ENCODE assay signal across 1 cellular context in the genomic region with DNA sequence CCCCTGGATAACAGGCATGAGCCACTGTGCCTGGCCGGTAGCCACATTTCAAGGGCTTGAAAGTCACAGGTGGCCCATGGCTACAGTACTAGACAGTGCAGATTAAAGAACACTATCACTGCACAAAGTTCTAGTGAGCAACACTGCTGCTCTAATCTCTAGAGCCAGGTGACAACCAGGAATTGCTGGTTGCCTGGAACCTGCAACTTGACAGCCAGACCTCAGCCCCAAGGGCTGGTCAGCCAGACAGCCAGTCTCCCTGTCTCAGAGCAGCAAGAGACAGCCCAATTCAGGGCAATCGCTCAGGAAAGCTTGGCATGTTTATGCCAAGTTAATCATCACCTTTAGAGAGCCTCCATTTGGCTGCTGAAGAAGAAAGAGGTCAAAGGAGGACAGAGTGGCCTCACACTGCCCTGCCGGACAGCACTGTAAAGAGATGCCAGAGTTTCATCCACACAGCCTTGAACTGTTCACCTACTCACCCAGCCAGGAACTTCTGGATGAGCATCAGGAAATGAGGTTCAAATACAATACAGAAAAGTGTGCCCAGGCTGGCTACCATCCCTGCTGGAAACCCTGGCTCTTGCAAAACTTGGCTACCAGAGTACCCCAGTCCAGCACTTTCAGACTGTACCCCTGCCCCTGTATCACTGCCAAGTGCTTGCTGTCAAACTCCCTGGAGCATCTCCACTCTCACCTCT.
TF ChIP-seq lines count a peak whose summit lies in the region.

No MANE protein-coding gene starts in this region.

TF ChIP-seq in HepG2, 621 proteins besides CTCF, POLR2A, EP300 and RAD21 (continued from another document and continues in another):
- TF ChIP-seq, protein P1, sequence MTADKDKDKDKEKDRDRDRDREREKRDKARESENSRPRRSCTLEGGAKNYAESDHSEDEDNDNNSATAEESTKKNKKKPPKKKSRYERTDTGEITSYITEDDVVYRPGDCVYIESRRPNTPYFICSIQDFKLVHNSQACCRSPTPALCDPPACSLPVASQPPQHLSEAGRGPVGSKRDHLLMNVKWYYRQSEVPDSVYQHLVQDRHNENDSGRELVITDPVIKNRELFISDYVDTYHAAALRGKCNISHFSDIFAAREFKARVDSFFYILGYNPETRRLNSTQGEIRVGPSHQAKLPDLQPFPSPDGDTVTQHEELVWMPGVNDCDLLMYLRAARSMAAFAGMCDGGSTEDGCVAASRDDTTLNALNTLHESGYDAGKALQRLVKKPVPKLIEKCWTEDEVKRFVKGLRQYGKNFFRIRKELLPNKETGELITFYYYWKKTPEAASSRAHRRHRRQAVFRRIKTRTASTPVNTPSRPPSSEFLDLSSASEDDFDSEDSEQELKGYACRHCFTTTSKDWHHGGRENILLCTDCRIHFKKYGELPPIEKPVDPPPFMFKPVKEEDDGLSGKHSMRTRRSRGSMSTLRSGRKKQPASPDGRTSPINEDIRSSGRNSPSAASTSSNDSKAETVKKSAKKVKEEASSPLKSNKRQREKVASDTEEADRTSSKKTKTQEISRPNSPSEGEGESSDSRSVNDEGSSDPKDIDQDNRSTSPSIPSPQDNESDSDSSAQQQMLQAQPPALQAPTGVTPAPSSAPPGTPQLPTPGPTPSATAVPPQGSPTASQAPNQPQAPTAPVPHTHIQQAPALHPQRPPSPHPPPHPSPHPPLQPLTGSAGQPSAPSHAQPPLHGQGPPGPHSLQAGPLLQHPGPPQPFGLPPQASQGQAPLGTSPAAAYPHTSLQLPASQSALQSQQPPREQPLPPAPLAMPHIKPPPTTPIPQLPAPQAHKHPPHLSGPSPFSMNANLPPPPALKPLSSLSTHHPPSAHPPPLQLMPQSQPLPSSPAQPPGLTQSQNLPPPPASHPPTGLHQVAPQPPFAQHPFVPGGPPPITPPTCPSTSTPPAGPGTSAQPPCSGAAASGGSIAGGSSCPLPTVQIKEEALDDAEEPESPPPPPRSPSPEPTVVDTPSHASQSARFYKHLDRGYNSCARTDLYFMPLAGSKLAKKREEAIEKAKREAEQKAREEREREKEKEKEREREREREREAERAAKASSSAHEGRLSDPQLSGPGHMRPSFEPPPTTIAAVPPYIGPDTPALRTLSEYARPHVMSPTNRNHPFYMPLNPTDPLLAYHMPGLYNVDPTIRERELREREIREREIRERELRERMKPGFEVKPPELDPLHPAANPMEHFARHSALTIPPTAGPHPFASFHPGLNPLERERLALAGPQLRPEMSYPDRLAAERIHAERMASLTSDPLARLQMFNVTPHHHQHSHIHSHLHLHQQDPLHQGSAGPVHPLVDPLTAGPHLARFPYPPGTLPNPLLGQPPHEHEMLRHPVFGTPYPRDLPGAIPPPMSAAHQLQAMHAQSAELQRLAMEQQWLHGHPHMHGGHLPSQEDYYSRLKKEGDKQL (CRISPR knock-in tag; IDR thresholded peaks at IDR 0.05; ENCODE audit: low read depth): no peak
- no peak for TF ChIP-seq ZMAT3 (CRISPR knock-in tag; conservative IDR thresholded peaks at IDR 0.05)
- peak; percentile 51; the same call in 1 of the 2 replicates for TF ChIP-seq TP53 (CRISPR knock-in tag; conservative IDR thresholded peaks at IDR 0.05)
- TF ChIP-seq, protein P2, sequence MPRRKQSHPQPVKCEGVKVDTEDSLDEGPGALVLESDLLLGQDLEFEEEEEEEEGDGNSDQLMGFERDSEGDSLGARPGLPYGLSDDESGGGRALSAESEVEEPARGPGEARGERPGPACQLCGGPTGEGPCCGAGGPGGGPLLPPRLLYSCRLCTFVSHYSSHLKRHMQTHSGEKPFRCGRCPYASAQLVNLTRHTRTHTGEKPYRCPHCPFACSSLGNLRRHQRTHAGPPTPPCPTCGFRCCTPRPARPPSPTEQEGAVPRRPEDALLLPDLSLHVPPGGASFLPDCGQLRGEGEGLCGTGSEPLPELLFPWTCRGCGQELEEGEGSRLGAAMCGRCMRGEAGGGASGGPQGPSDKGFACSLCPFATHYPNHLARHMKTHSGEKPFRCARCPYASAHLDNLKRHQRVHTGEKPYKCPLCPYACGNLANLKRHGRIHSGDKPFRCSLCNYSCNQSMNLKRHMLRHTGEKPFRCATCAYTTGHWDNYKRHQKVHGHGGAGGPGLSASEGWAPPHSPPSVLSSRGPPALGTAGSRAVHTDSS (CRISPR knock-in tag; conservative IDR thresholded peaks at IDR 0.05): no peak
- peak; percentile 73 for TF ChIP-seq AKAP8 (CRISPR knock-in tag; IDR thresholded peaks at IDR 0.05)
- peak; percentile 25; the same call in 1 of the 2 replicates for TF ChIP-seq PATZ1 (CRISPR knock-in tag; IDR thresholded peaks at IDR 0.05)
- TF ChIP-seq AHR (CRISPR knock-in tag; IDR thresholded peaks at IDR 0.05): 0 out of 2 replicates have a peak, but pooled peaks have one; percentile 34
- TF ChIP-seq TBX2 (CRISPR knock-in tag; IDR thresholded peaks at IDR 0.05; ENCODE audit: borderline replicate concordance): 0 out of 2 replicates have a peak, but pooled peaks have one; percentile 67
- 0 out of 2 replicates have a peak, but pooled peaks have one; percentile 33 for TF ChIP-seq SALL2 (CRISPR knock-in tag; IDR thresholded peaks at IDR 0.05)
- TF ChIP-seq BRCA1 (CRISPR knock-in tag; IDR thresholded peaks at IDR 0.05): no peak
- peak; percentile 61 for TF ChIP-seq KDM2A (CRISPR knock-in tag; IDR thresholded peaks at IDR 0.05; ENCODE audit: borderline replicate concordance, low read depth)
- TF ChIP-seq, protein P3, sequence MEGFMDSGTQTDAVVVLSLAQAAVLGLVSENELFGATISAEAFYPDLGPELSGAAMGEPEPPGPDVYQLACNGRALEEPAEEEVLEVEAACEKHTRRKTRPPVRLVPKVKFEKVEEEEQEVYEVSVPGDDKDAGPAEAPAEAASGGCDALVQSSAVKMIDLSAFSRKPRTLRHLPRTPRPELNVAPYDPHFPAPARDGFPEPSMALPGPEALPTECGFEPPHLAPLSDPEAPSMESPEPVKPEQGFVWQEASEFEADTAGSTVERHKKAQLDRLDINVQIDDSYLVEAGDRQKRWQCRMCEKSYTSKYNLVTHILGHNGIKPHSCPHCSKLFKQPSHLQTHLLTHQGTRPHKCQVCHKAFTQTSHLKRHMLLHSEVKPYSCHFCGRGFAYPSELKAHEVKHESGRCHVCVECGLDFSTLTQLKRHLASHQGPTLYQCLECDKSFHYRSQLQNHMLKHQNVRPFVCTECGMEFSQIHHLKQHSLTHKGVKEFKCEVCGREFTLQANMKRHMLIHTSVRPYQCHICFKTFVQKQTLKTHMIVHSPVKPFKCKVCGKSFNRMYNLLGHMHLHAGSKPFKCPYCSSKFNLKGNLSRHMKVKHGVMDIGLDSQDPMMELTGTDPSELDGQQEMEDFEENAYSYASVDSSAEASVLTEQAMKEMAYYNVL (CRISPR knock-in tag; IDR thresholded peaks at IDR 0.05; ENCODE audit: borderline replicate concordance): peak; percentile 85
- TF ChIP-seq ZBTB7B (CRISPR knock-in tag; IDR thresholded peaks at IDR 0.05): peak; percentile 85
- peak; percentile 54 for TF ChIP-seq CBX1 (IDR thresholded peaks at IDR 0.05; ENCODE audit: low read depth)
- peak; percentile 86 for TF ChIP-seq ZNF264 (CRISPR knock-in tag; IDR thresholded peaks at IDR 0.05)
- peak; percentile 60 for TF ChIP-seq ZEB1 (IDR thresholded peaks at IDR 0.05; ENCODE audit: insufficient replicate concordance, low read depth)
- TF ChIP-seq BCLAF1 (IDR thresholded peaks at IDR 0.05): no peak
- 0 out of 2 replicates have a peak, but pooled peaks have one; percentile 25 for TF ChIP-seq ZNF768 (CRISPR knock-in tag; IDR thresholded peaks at IDR 0.05)
- no peak for TF ChIP-seq KMT2B (CRISPR knock-in tag; IDR thresholded peaks at IDR 0.05)
- no peak for TF ChIP-seq ZFAT (CRISPR knock-in tag; conservative IDR thresholded peaks at IDR 0.05)
- TF ChIP-seq ZNF703 (CRISPR knock-in tag; IDR thresholded peaks at IDR 0.05; ENCODE audit: borderline replicate concordance): no peak
- TF ChIP-seq SP5 (CRISPR knock-in tag; IDR thresholded peaks at IDR 0.05; ENCODE audit: borderline replicate concordance, low read depth): peak; percentile 41; the same call in 1 of the 2 replicates
- no peak for TF ChIP-seq FOXA1 (IDR thresholded peaks at IDR 0.05)
- TF ChIP-seq FOXA1 (CRISPR knock-in tag; IDR thresholded peaks at IDR 0.05): 0 out of 2 replicates have a peak, but pooled peaks have one; percentile 13
- no peak for TF ChIP-seq THYN1 (CRISPR knock-in tag; IDR thresholded peaks at IDR 0.05; ENCODE audit: borderline replicate concordance, low read depth)
- no peak for TF ChIP-seq ZFP90 (CRISPR knock-in tag; IDR thresholded peaks at IDR 0.05; ENCODE audit: borderline replicate concordance)
- no peak for TF ChIP-seq RFXANK (CRISPR knock-in tag; IDR thresholded peaks at IDR 0.05)
- peak; percentile 90 for TF ChIP-seq HDAC1 (CRISPR knock-in tag; IDR thresholded peaks at IDR 0.05)
- peak; percentile 72 for TF ChIP-seq ZNF121 (CRISPR knock-in tag; IDR thresholded peaks at IDR 0.05)
- TF ChIP-seq ZNF317 (CRISPR knock-in tag; IDR thresholded peaks at IDR 0.05): peak; percentile 46; the same call in 1 of the 2 replicates
- peak; percentile 70 for TF ChIP-seq THAP11 (CRISPR knock-in tag; IDR thresholded peaks at IDR 0.05)
- TF ChIP-seq ZBTB20 (CRISPR knock-in tag; IDR thresholded peaks at IDR 0.05; ENCODE audit: borderline replicate concordance, low read depth): peak; percentile 48; the same call in 1 of the 2 replicates
- peak; percentile 59; the same call in 1 of the 2 replicates for TF ChIP-seq ETV5 (CRISPR knock-in tag; IDR thresholded peaks at IDR 0.05; ENCODE audit: borderline replicate concordance)
- TF ChIP-seq NFATC3 (CRISPR knock-in tag; IDR thresholded peaks at IDR 0.05): no peak
- TF ChIP-seq PPARG (CRISPR knock-in tag; conservative IDR thresholded peaks at IDR 0.05): peak; percentile 96
- TF ChIP-seq ZNF296 (CRISPR knock-in tag; conservative IDR thresholded peaks at IDR 0.05): peak; percentile 47; the same call in 1 of the 2 replicates
- TF ChIP-seq ZSCAN25 (CRISPR knock-in tag; IDR thresholded peaks at IDR 0.05): peak; percentile 40; the same call in 1 of the 2 replicates
- TF ChIP-seq SATB2 (CRISPR knock-in tag; IDR thresholded peaks at IDR 0.05): no peak
- no peak for TF ChIP-seq DDIT3 (CRISPR knock-in tag; IDR thresholded peaks at IDR 0.05)
- no peak for TF ChIP-seq ZNF383 (CRISPR knock-in tag; IDR thresholded peaks at IDR 0.05; ENCODE audit: borderline replicate concordance)
- no peak for TF ChIP-seq ETS1 (CRISPR knock-in tag; IDR thresholded peaks at IDR 0.05)
- TF ChIP-seq ZSCAN5A (CRISPR knock-in tag; IDR thresholded peaks at IDR 0.05; ENCODE audit: borderline replicate concordance): no peak
